7 cellular contexts compared by ENCODE assay signal in the genomic region with DNA sequence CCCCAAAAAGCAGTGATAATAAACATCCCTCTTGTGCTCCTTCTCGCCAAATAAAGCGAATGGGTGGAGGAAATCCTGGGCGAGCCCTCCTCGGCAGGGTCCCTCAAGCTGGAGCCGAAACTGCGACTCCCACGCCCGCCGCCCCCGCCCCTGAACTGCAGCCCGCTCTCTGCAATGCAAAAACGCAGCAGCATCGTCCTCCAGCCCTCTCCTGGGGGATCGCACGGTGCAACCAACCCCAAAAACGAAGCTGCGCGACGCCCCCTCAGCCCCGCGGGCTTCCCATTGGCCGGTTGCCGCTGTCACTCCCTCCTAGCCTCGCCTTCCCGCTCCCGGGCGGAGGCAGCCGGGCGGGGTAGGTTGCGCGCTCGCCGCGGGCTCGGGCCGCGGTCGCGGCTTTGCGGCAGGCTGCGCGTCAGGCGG. TPM values are rescaled to one million over a fixed set of nuclear protein-coding genes. Genes with fewer than 3 reads are reported as not detected.
A peak's percentile ranks its signal among the peaks of the same experiment; 100 is the strongest.
DNase-seq lines count a peak whose midpoint lies in the region; ATAC-seq lines count a peak whose summit lies in the region.

Gene TMCC2 (plus strand): TSS at position 363 of the 423 bp plus-strand sequence. CDS start 619 bp downstream, outside the sequence.

- no peaks in the 10 kb centered on the region for H3K9me3 Mint-ChIP-seq in activated CD8-positive, alpha-beta memory T cell treated with anti-CD3 and anti-CD28 coated beads, Interleukin-2, amount 10 ng/mL, durations not matched to agents 7 days and 5 days (ENCODE audit: low read depth)
- H3K9me3 Mint-ChIP-seq in effector memory CD8-positive, alpha-beta T cell = no peaks in the 10 kb centered on the region

- peak; percentile 99 for DNase-seq in NT2/D1 (ENCODE audit: low read depth, low spot score)
- peak; percentile 90 for DNase-seq in activated CD8-positive, alpha-beta memory T cell treated with anti-CD3 and anti-CD28 coated beads, Interleukin-2, amount 10 ng/mL, durations not matched to agents 7 days and 5 days
- peak; percentile 68 to 72 (median 70) for DNase-seq in effector memory CD8-positive, alpha-beta T cell
- DNase-seq in medulla oblongata (ENCODE audit: extremely low spot score) = peak; percentile 96
- peak; percentile 52 to 65 (median 60) for DNase-seq in stimulated activated CD4-positive, alpha-beta T cell treated with anti-CD3 and anti-CD28 coated beads, TNF-alpha, amount 100 ng/mL, for 4 hours (ENCODE audit: low read depth in 3 of 3)

- H3K9me3 ChIP-seq in HUES48 (ENCODE audit: control insufficient read depth, insufficient read depth, low read length) (no peaks in the 10 kb centered on the region), NT2/D1 (ENCODE audit: insufficient read depth, low read length) (no peaks in the 10 kb centered on the region)

- H3K27me3 Mint-ChIP-seq in activated CD8-positive, alpha-beta memory T cell treated with anti-CD3 and anti-CD28 coated beads, Interleukin-2, amount 10 ng/mL, durations not matched to agents 7 days and 5 days = peaks cover 48% of the 10 kb centered on the region
- H3K27me3 Mint-ChIP-seq in effector memory CD8-positive, alpha-beta T cell = peaks cover 17 to 19% of the 10 kb centered on the region in 2 donors

- H3K4me3 Mint-ChIP-seq in activated CD8-positive, alpha-beta memory T cell treated with anti-CD3 and anti-CD28 coated beads, Interleukin-2, amount 10 ng/mL, durations not matched to agents 7 days and 5 days = peak within 1 kb of the TSS; percentile 91
- H3K4me3 Mint-ChIP-seq in effector memory CD8-positive, alpha-beta T cell = peak within 1 kb of the TSS; percentile 88 to 97

- peak within 1 kb of the TSS; percentile 75 for H3K27ac Mint-ChIP-seq in activated CD8-positive, alpha-beta memory T cell treated with anti-CD3 and anti-CD28 coated beads, Interleukin-2, amount 10 ng/mL, durations not matched to agents 7 days and 5 days
- H3K27ac Mint-ChIP-seq in effector memory CD8-positive, alpha-beta T cell = peak within 1 kb of the TSS; percentile 32 to 65

- H3K4me1 ChIP-seq in HUES48 (ENCODE audit: control insufficient read depth, insufficient read depth, low read length) (peaks cover 27% of the 10 kb centered on the region), NT2/D1 (ENCODE audit: insufficient read depth, insufficient read length) (peaks cover 13% of the 10 kb centered on the region)

- ATAC-seq in GM18868 (IDR thresholded peaks at IDR 0.05; ENCODE audit: unreplicated experiment) = peak; percentile 78
- ATAC-seq in activated CD8-positive, alpha-beta memory T cell treated with anti-CD3 and anti-CD28 coated beads, Interleukin-2, amount 10 ng/mL, durations not matched to agents 7 days and 5 days = peak; percentile 95
- peak; percentile 81 for ATAC-seq in effector memory CD8-positive, alpha-beta T cell (replicated peaks)

- H3K36me3 ChIP-seq in HUES48 (ENCODE audit: control insufficient read depth, insufficient read depth, low read length) (no peaks in the 10 kb centered on the region), NT2/D1 (ENCODE audit: insufficient read depth, insufficient read length, low read length) (no peaks in the 10 kb centered on the region)

- H3K9ac ChIP-seq in HUES48 (ENCODE audit: low read depth, low read length) (0 out of 2 replicates have a peak within 1 kb of the TSS, but pooled peaks have one; percentile 37), NT2/D1 (ENCODE audit: insufficient read length, low read depth) (peak within 1 kb of the TSS; percentile 82)

- peaks cover 44% of the 10 kb centered on the region for H3K4me1 Mint-ChIP-seq in activated CD8-positive, alpha-beta memory T cell treated with anti-CD3 and anti-CD28 coated beads, Interleukin-2, amount 10 ng/mL, durations not matched to agents 7 days and 5 days
- H3K4me1 Mint-ChIP-seq in effector memory CD8-positive, alpha-beta T cell (ENCODE audit: low read depth in 2 of 2) = peaks cover 23 to 24% of the 10 kb centered on the region in 2 donors

- H3K36me3 Mint-ChIP-seq in activated CD8-positive, alpha-beta memory T cell treated with anti-CD3 and anti-CD28 coated beads, Interleukin-2, amount 10 ng/mL, durations not matched to agents 7 days and 5 days = no peaks in the 10 kb centered on the region
- peaks cover 16% of the 10 kb centered on the region for H3K36me3 Mint-ChIP-seq in effector memory CD8-positive, alpha-beta T cell (ENCODE audit: insufficient read depth)

- CTCF ChIA-PET in activated CD8-positive, alpha-beta memory T cell treated with anti-CD3 and anti-CD28 coated beads, Interleukin-2, amount 10 ng/mL, durations not matched to agents 7 days and 5 days (lab: Charles Lee) = interaction anchor here (0.6 to 10.6 kb wide), 22 partner anchors 9 to 493 kb away, joined by 3 to 207 read pairs (median 6); partner anchors contain the start of genes DSTYK, NUAK2 and RBBP5

- H3K27me3 ChIP-seq in HUES48 (ENCODE audit: control insufficient read depth, insufficient read depth, low read length) = peaks cover 10% of the 10 kb centered on the region
- peaks cover 16% of the 10 kb centered on the region for H3K27me3 ChIP-seq in NT2/D1 (ENCODE audit: insufficient read depth, insufficient read length)

- H3K27ac ChIP-seq in HUES48 (ENCODE audit: low read depth, low read length) = peak within 1 kb of the TSS; percentile 80

- H3K4me3 ChIP-seq in HUES48 (ENCODE audit: low read depth, low read length) (peak within 1 kb of the TSS; percentile 83), NT2/D1 (ENCODE audit: insufficient read length, low read depth) (peak within 1 kb of the TSS; percentile 64)

RNA-seq across cellular contexts. Expression of gene TMCC2, which starts in this region (rescaled TPM):
- 1 to 10 TPM; 2.6 to 5.3 TPM for total RNA-seq in activated CD8-positive, alpha-beta memory T cell treated with anti-CD3 and anti-CD28 coated beads, Interleukin-2, amount 10 ng/mL, durations not matched to agents 7 days and 5 days

Comparison
In these comparisons a context has a peak if more than half of its experiments do, and no peak if none do; other contexts are left out.
1. Peak in every context shown above with its lines: DNase-seq, ATAC-seq, H3K4me3 ChIP-seq and H3K27ac ChIP-seq.